38 cellular contexts compared by ENCODE assay signal in the genomic region with DNA sequence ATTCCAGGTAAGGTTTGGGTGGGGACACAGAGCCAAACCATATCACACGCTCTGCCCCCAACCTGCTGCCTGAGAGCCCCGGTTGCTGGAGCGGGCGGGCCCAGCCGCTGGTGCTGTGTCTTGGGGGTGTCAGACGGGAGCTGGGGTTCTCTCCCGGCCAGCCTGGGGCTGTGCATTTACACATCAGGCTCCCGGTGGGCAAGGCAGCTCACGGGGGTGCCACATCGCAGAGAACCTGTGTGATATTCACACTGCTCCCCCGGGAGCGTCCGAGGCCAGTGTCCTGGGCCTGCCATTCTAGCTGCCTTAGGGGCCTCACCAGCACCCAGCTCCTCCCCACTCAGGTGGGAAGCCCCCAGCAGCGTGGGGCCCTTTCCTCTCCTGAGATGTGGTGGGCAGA. TPM values are rescaled to one million over a fixed set of nuclear protein-coding genes. Genes with fewer than 3 reads are reported as not detected.
"Had no signal": no experiment of that assay in that cellular context is flagged by ENCODE, and none has a peak within 500 bp of the region (broad histone marks: within the 10 kb centered on the region; RNA-seq: fewer than 3 reads in every experiment).

No MANE protein-coding gene starts in this region.

- H3K4me2 ChIP-seq: KMS-11 had no signal

- H3K27ac ChIP-seq: KMS-11 had no signal

- H3K9me3 ChIP-seq: MG63 had no signal

- H3K9ac ChIP-seq: KMS-11 had no signal

- H3K36me3 ChIP-seq: MG63 had no signal

- DNase-seq: Karpas-422, Kasumi-1, KG1, MG63, MM.1S, MV-4-11, NCI-H1048, NCI-H1092, NCI-H1092 treated with DMSO at 0.1 percent for 48 hours, NCI-H1105, NCI-H1105 treated with DMSO at 0.1 percent for 48 hours, NCI-H1417, NCI-H1417 treated with DMSO at 0.1 percent for 48 hours, NCI-H1436, NCI-H1436 treated with DMSO at 0.1 percent for 48 hours, NCI-H146, NCI-H1694, NCI-H1694 treated with DMSO at 0.1 percent for 48 hours, NCI-H187, NCI-H187 treated with DMSO at 0.1 percent for 48 hours, NCI-H1930, NCI-H2029, NCI-H2029 treated with DMSO at 0.1 percent for 48 hours, NCI-H2081, NCI-H2081 treated with DMSO at 0.1 percent for 48 hours, NCI-H2107, NCI-H2171, NCI-H2227 treated with DMSO at 0.1 percent for 48 hours, NCI-H226, NCI-H345, NCI-H446, NCI-H446 treated with DMSO at 0.1 percent for 48 hours, NCI-H510A had no signal

- H3K4me3 ChIP-seq: MG63 had no signal

- H3K27me3 ChIP-seq: MG63 had no signal

RNA-seq across cellular contexts. Expression of gene ADGRA1, which starts 35.6 kb away (rescaled TPM):
- total RNA-seq: LHCN-M2, M059J, MCF 10A, NCI-H460 had no signal
